In the genomic region with DNA sequence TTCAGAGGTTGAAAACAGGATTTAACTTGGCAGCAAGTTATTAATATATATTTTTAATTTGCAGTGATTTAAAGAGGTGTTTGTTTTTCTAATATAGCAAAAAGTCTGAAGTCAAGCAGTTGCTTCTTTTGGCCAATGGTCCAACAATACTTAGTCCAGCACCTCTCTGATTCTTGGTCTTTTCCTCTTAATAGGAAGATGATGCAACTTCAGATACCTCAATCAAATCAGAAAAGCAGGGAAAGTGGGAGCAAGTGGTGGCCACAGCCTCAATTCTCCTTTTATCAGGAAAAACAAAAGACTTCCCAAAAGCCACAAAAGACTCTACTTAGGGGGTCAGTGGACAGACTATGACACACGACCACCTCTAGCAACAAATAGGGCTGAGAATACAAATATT, we compare ENCODE assay signal across 36 cellular contexts.
"Had no signal": no experiment of that assay in that cellular context is flagged by ENCODE, and none has a peak within 500 bp of the region (broad histone marks: within the 10 kb centered on the region; RNA-seq: fewer than 3 reads in every experiment).

No MANE protein-coding gene starts in this region.

- DNase-seq: Karpas-422, Kasumi-1, KG1, MG63, MM.1S, MV-4-11, NCI-H1048, NCI-H1092, NCI-H1092 treated with DMSO at 0.1 percent for 48 hours, NCI-H1105, NCI-H1105 treated with DMSO at 0.1 percent for 48 hours, NCI-H1417, NCI-H1417 treated with DMSO at 0.1 percent for 48 hours, NCI-H1436, NCI-H1436 treated with DMSO at 0.1 percent for 48 hours, NCI-H146, NCI-H1694, NCI-H1694 treated with DMSO at 0.1 percent for 48 hours, NCI-H187, NCI-H187 treated with DMSO at 0.1 percent for 48 hours, NCI-H1930, NCI-H2029, NCI-H2029 treated with DMSO at 0.1 percent for 48 hours, NCI-H2081, NCI-H2081 treated with DMSO at 0.1 percent for 48 hours, NCI-H2107, NCI-H2171, NCI-H2171 treated with DMSO at 0.1 percent for 48 hours, NCI-H2227 treated with DMSO at 0.1 percent for 48 hours, NCI-H226, NCI-H345, NCI-H446, NCI-H446 treated with DMSO at 0.1 percent for 48 hours, NCI-H510A, NCI-H510A treated with DMSO at 0.1 percent for 48 hours had no signal

- H3K27me3 ChIP-seq: MG63 had no signal

- H3K27ac ChIP-seq: KMS-11 had no signal

- H3K9ac ChIP-seq: KMS-11 had no signal

- H3K9me3 ChIP-seq: MG63 had no signal

- H3K4me2 ChIP-seq: KMS-11 had no signal

- H3K36me3 ChIP-seq: MG63 had no signal

- H3K4me3 ChIP-seq: MG63 had no signal
